Comparison of ENCODE assay signal across 11 cellular contexts in the genomic region with DNA sequence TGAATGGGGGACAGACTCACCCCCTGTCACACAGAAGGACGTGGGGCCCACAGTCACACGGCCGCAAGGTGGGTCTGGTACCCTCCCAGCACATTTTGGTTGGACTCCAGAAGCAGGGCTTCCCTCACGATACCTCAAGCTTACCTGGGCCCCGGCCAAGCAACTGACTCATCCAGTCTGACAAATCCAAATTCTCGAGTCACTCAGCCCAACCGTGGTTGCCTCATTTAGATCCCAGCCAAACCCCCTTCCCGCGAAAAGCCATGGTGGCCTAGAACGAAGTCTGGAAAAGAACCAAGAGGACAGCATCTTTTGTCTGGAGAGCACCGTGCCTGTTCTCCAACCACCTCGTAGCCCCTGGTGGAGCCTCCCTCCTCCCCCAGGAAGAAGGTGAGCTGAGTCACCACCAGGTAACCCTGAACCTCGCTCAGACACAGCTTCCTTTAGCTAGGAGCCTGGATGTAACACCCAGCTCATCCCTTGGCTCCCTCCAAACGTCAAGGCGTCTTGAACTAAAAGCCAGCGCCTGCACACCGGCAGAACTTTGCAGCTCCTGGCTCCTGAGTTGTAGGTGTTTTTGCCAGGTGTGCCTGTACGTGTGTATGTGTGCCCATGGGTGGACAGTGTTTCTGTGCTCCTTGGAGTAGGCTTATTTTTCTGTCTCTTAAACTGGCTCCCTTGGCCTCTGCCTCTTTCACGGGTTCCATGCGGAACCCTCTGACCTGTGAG.
A peak's percentile ranks its signal among the peaks of the same experiment; 100 is the strongest.
DNase-seq lines count a peak whose midpoint lies in the region; ATAC-seq and TF ChIP-seq lines count a peak whose summit lies in the region.
"Had no signal": no experiment of that assay in that cellular context is flagged by ENCODE, and none has a peak within 500 bp of the region (broad histone marks: within the 10 kb centered on the region; RNA-seq: fewer than 3 reads in every experiment).

No MANE protein-coding gene starts in this region.

- H3K9ac ChIP-seq in adipocyte (ENCODE audit: low read length) = no peak overlapping the region

- no peak overlapping the region for H3K4me3 ChIP-seq in adipocyte (ENCODE audit: low read length)
- H3K4me3 ChIP-seq in upper lobe of right lung = no peak overlapping the region
- H3K4me3 ChIP-seq: colonic mucosa had no signal

- no peak overlapping the region for H3K27ac ChIP-seq in upper lobe of right lung
- H3K27ac ChIP-seq: C4-2B, colonic mucosa had no signal

- TF ChIP-seq CTCF in upper lobe of right lung (IDR thresholded peaks at IDR 0.05) = no peak

- H3K4me1 ChIP-seq in adipocyte (ENCODE audit: control insufficient read depth, insufficient read depth, low read length) = peaks cover 29% of the 10 kb centered on the region
- H3K4me1 ChIP-seq in upper lobe of right lung = peaks cover 35% of the 10 kb centered on the region
- H3K4me1 ChIP-seq: colonic mucosa had no signal

- H3K27me3 ChIP-seq in adipocyte (replicated peaks; ENCODE audit: control insufficient read depth, insufficient read depth, low read length) = no peaks in the 10 kb centered on the region
- H3K27me3 ChIP-seq in upper lobe of right lung = no peaks in the 10 kb centered on the region
- H3K27me3 ChIP-seq: colonic mucosa had no signal

- H3K36me3 ChIP-seq in adipocyte (ENCODE audit: control insufficient read depth, insufficient read depth, low read length, severe bottlenecking) (no peaks in the 10 kb centered on the region), upper lobe of right lung (no peaks in the 10 kb centered on the region)
- H3K36me3 ChIP-seq: colonic mucosa had no signal

- H3K9me3 ChIP-seq in adipocyte (ENCODE audit: control insufficient read depth, low read length) (no peaks in the 10 kb centered on the region), upper lobe of right lung (no peaks in the 10 kb centered on the region)
- H3K9me3 ChIP-seq: colonic mucosa had no signal

- DNase-seq in activated gamma-delta T cell treated with Interleukin-2 at 50 U/mL for 16 hours (peak; percentile 44), activated gamma-delta T cell (lab: John Stamatoyannopoulos, UW) (no peak), adipocyte (ENCODE audit: low read depth) (peak; percentile 16), kidney glomerular epithelial cell (lab: John Stamatoyannopoulos, UW) (peak; percentile 29), upper lobe of right lung (peak; percentile 61), CD1c-positive myeloid dendritic cell (ENCODE audit: extremely low spot score) (no peak)
- no peak for DNase-seq in central memory CD4-positive, alpha-beta T cell
- DNase-seq: colonic mucosa, KBM-7 had no signal

- ATAC-seq in upper lobe of right lung = no peak
- no peak for ATAC-seq in HG03442 (IDR thresholded peaks at IDR 0.05; ENCODE audit: unreplicated experiment)

- intact Hi-C loops in upper lobe of right lung (cut with DNase I) = no loop called here

Comparison
In these comparisons a context has a peak if more than half of its experiments do, and no peak if none do; other contexts are left out.
1. DNase-seq: peak in activated gamma-delta T cell treated with Interleukin-2 at 50 U/mL for 16 hours (single experiment), adipocyte (single experiment), kidney glomerular epithelial cell (single experiment) and upper lobe of right lung (single experiment); none in activated gamma-delta T cell (single experiment), central memory CD4-positive, alpha-beta T cell (single experiment) and CD1c-positive myeloid dendritic cell (single experiment).